ENCODE assay signal across 15 cellular contexts in the genomic region with DNA sequence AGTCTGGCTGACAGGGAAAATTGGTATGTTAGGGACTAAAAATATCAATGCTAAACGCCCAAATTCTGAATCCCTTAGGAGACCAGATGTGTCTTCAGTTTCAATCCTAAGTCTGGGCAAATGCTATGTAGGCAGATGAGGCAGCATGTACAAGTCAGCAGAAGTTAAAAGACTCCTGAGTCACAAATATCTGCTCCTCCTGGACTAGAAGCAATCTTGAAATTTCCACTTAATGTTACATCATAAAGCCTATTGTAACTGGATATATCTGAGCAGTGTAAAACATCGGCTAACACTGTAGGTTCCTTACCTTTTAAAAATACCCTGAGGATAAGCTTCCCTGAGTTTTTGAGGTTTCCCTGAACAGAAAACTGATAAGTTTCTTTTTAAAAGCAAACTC.
DNase-seq lines count a peak whose midpoint lies in the region; ATAC-seq, FAIRE-seq and TF ChIP-seq lines count a peak whose summit lies in the region.
"Had no signal": no experiment of that assay in that cellular context is flagged by ENCODE, and none has a peak within 500 bp of the region (broad histone marks: within the 10 kb centered on the region; RNA-seq: fewer than 3 reads in every experiment).

No MANE protein-coding gene starts in this region.

- no peaks in the 10 kb centered on the region for H3K79me2 ChIP-seq in neural cell (replicated peaks; ENCODE audit: insufficient read depth, low read length)

- H3K36me3 ChIP-seq in neural cell (ENCODE audit: insufficient read depth, low read length) (no peaks in the 10 kb centered on the region), right atrium auricular region (no peaks in the 10 kb centered on the region)
- H3K36me3 ChIP-seq: suprapubic skin had no signal

- H3K4me3 ChIP-seq in neural cell (ENCODE audit: low read length) (peak overlapping the region; percentile 12), right atrium auricular region (no peak overlapping the region)
- H3K4me3 ChIP-seq: mucosa of descending colon, suprapubic skin had no signal

- TF ChIP-seq POLR2A in erythroblast (IDR thresholded peaks at IDR 0.05; ENCODE audit: low read length): no peak

- ATAC-seq in GM18868 (IDR thresholded peaks at IDR 0.05; ENCODE audit: unreplicated experiment): no peak
- ATAC-seq: mucosa of descending colon had no signal

- no peak for TF ChIP-seq RAD21 in neural cell (conservative IDR thresholded peaks at IDR 0.05)

- peak overlapping the region; percentile 3 for H3K4me2 ChIP-seq in neural cell (ENCODE audit: low read length)

- H3K9me3 ChIP-seq in neural cell (ENCODE audit: low read length) (no peaks in the 10 kb centered on the region), right atrium auricular region (no peaks in the 10 kb centered on the region)
- H3K9me3 ChIP-seq: mucosa of descending colon, suprapubic skin had no signal

- no peak for TF ChIP-seq EP300 in neural cell (conservative IDR thresholded peaks at IDR 0.05; ENCODE audit: poor library complexity, severe bottlenecking)

- FAIRE-seq in RCC 7860 (lab: Jason Lieb, UNC): no peak

- H3K27me3 ChIP-seq in neural cell (ENCODE audit: insufficient read depth, low read depth, low read length) (no peaks in the 10 kb centered on the region), right atrium auricular region (no peaks in the 10 kb centered on the region)
- H3K27me3 ChIP-seq: suprapubic skin had no signal

- TF ChIP-seq CTCF in neural cell (IDR thresholded peaks at IDR 0.05; ENCODE audit: poor library complexity, severe bottlenecking) (no peak), right atrium auricular region (IDR thresholded peaks at IDR 0.05) (no peak)

- H3K9me2 ChIP-seq in neural cell (ENCODE audit: insufficient read depth, low read length): no peaks in the 10 kb centered on the region

- no peaks in the 10 kb centered on the region for H4K20me1 ChIP-seq in neural cell (ENCODE audit: insufficient read depth)

- peak; percentile 74 for DNase-seq in GM04504 (ENCODE audit: low read depth)
- DNase-seq in RCC 7860 (ENCODE audit: low spot score): peak; percentile 61
- peak; percentile 4 to 31 for DNase-seq in erythroblast (lab: John Stamatoyannopoulos, UW)
- no peak for DNase-seq in activated naive CD4-positive, alpha-beta T cell treated with anti-CD3 and anti-CD28 coated beads, Interleukin-2, amount 50 U/mL, for 16 hours
- no peak for DNase-seq in right atrium auricular region (ENCODE audit: low spot score)
- DNase-seq in NCI-H1092 (lab: John Stamatoyannopoulos, UW): no peak
- DNase-seq: activated T-cell treated with anti-CD3 and anti-CD28 coated beads, Interleukin-2, amount 50 U/mL, for 1 hour; endodermal cell; mucosa of descending colon; NCI-H1105; NCI-H774; retina had no signal

- peak overlapping the region; percentile 19 for H3K27ac ChIP-seq in neural cell (ENCODE audit: low read length)
- H3K27ac ChIP-seq in right atrium auricular region: no peak overlapping the region
- H3K27ac ChIP-seq: suprapubic skin had no signal

- no peak overlapping the region for H2AFZ ChIP-seq in neural cell (ENCODE audit: low read depth, low read length)

- no peak overlapping the region for H3K9ac ChIP-seq in neural cell (ENCODE audit: low read length)

- H3F3A ChIP-seq in neural cell (ENCODE audit: insufficient read depth, low read length, poor library complexity, severe bottlenecking): no peaks in the 10 kb centered on the region

- no peaks in the 10 kb centered on the region for H3K4me1 ChIP-seq in right atrium auricular region
- H3K4me1 ChIP-seq: suprapubic skin had no signal

TF ChIP-seq in neural cell, 6 proteins besides CTCF, POLR2A, EP300 and RAD21:
- TF ChIP-seq REST (IDR thresholded peaks at IDR 0.05; ENCODE audit: borderline replicate concordance) (no peak), SMC3 (conservative IDR thresholded peaks at IDR 0.05; ENCODE audit: poor library complexity) (no peak)
TF ChIP-seq in neural cell: peak in this region for 0.

Comparison
In these comparisons a context has a peak if more than half of its experiments do, and no peak if none do; other contexts are left out.
1. DNase-seq: peak in GM04504 (single experiment), RCC 7860 (single experiment) and erythroblast (2 of 2); none in activated naive CD4-positive, alpha-beta T cell treated with anti-CD3 and anti-CD28 coated beads, Interleukin-2, amount 50 U/mL, for 16 hours (single experiment), right atrium auricular region (single experiment) and NCI-H1092 (single experiment).